Comparison of ENCODE assay signal across 8 cellular contexts in the genomic region with DNA sequence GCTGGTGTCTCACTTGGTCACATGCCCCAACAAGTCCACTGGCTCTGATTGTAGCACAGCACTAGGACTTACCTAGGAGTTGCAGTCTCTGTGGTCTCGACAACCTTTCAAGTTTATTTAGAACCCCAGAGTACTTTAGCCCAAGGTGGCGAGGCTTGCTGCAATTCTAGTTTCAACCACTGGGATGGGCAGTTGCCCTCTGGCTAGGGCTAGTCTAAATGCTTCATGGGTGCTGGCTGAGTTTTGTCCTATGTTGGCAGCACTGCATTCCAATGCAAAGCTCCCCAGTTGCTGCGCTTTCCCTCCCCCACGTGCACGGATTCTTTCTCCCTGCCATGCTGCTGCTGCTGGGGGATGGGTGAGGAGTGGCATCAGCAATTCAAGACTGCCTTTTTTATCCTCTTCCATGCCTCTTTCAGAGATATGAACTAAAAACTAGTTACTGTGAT.
DNase-seq lines count a peak whose midpoint lies in the region; ATAC-seq and TF ChIP-seq lines count a peak whose summit lies in the region.

No MANE protein-coding gene starts in this region.

- H3K36me3 ChIP-seq in Peyer's patch = peaks cover 0 to 10% (median 0%) of the 10 kb centered on the region in 3 donors
- peaks cover 9% of the 10 kb centered on the region for H3K36me3 ChIP-seq in upper lobe of right lung

- peak; percentile 2 to 5 (median 2) for DNase-seq in stimulated activated CD4-positive, alpha-beta T cell treated with anti-CD3 and anti-CD28 coated beads, Interleukin-12 subunit alpha, Interleukin-12 subunit beta, amount 100 ng/mL, for 48 hours (ENCODE audit: low read depth in 2 of 3, low spot score in 1 of 3)
- DNase-seq in stimulated activated CD4-positive, alpha-beta T cell treated with anti-CD3 and anti-CD28 coated beads, Interleukin-12 subunit alpha, Interleukin-12 subunit beta, amount 100 ng/mL, for 4 hours = no peak
- DNase-seq in Peyer's patch = peak in 1 of 3 donors; percentile 50
- peak; percentile 12 for DNase-seq in glomerular visceral epithelial cell (ENCODE audit: extremely low spot score)
- no peak for DNase-seq in upper lobe of right lung
- no peak for DNase-seq in RKO (ENCODE audit: low spot score)

- H3K4me1 ChIP-seq in Peyer's patch = no peaks in the 10 kb centered on the region
- no peaks in the 10 kb centered on the region for H3K4me1 ChIP-seq in upper lobe of right lung

- TF ChIP-seq CTCF in Peyer's patch (IDR thresholded peaks at IDR 0.05) (peak in 5 of 6 experiments; percentile 6 to 66 (median 49)), upper lobe of right lung (IDR thresholded peaks at IDR 0.05) (peak; percentile 31)

- intact Hi-C loops in upper lobe of right lung (cut with DNase I) = no loop called here

- ATAC-seq in upper lobe of right lung (peak; percentile 65), GM18520 (IDR thresholded peaks at IDR 0.05; ENCODE audit: unreplicated experiment) (no peak), HG03135 (IDR thresholded peaks at IDR 0.05; ENCODE audit: unreplicated experiment) (no peak)

- no peak overlapping the region for H3K27ac ChIP-seq in Peyer's patch
- no peak overlapping the region for H3K27ac ChIP-seq in upper lobe of right lung

- H3K27me3 ChIP-seq in Peyer's patch = no peaks in the 10 kb centered on the region
- H3K27me3 ChIP-seq in upper lobe of right lung = no peaks in the 10 kb centered on the region

- H3K4me3 ChIP-seq in Peyer's patch (no peak overlapping the region), upper lobe of right lung (no peak overlapping the region)

- H3K9me3 ChIP-seq in Peyer's patch = no peaks in the 10 kb centered on the region
- no peaks in the 10 kb centered on the region for H3K9me3 ChIP-seq in upper lobe of right lung

- no peak for TF ChIP-seq POLR2A in Peyer's patch (IDR thresholded peaks at IDR 0.05)

Comparison
In these comparisons a context has a peak if more than half of its experiments do, and no peak if none do; other contexts are left out.
1. DNase-seq: peak in stimulated activated CD4-positive, alpha-beta T cell treated with anti-CD3 and anti-CD28 coated beads, Interleukin-12 subunit alpha, Interleukin-12 subunit beta, amount 100 ng/mL, for 48 hours (3 of 3) and glomerular visceral epithelial cell (single experiment); none in stimulated activated CD4-positive, alpha-beta T cell treated with anti-CD3 and anti-CD28 coated beads, Interleukin-12 subunit alpha, Interleukin-12 subunit beta, amount 100 ng/mL, for 4 hours (single experiment), upper lobe of right lung (single experiment) and RKO (single experiment).